ENCODE assay signal across 8 cellular contexts in the genomic region with DNA sequence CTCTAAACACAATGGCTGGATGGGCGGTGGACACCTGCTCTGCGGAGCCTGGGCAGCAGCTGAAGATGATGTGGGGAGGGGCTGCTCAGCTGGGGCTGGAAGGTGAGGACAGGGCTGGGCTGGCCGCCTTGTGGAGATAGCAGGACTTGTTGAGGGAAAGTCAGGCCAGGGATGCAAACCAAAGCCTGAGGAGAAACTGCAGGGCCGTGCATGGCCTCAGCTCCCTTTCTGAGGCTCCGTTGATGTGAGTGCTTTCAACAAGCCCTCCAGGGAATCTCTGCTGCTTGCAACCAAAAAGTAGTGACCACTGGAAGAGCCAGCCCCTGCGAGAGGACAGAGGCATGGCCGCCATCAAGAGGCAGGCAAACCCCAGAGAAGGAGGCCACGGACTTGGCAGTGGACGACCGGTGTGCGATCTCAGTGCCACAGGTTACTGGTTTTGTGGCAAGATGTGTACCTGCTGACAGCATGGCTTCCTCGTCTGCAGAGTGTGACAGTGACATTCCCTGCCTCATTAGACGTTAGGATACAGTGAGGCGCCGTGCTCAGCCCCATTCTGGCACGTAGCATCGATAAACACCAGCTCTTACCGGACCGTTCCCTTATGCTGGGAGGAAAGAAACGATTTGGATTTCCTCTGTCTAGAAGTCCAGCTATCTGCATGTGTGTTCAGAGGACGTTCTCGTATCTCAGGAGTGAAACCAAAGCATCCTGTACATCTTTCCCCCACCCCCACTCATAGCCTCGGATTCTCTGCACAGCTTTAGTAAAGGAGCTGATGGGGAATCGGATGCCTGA. TPM values are rescaled to one million over a fixed set of nuclear protein-coding genes. Genes with fewer than 3 reads are reported as not detected.
DNase-seq lines count a peak whose midpoint lies in the region; ATAC-seq and TF ChIP-seq lines count a peak whose summit lies in the region.

No MANE protein-coding gene starts in this region.

- H3F3A ChIP-seq in neural progenitor cell (ENCODE audit: low read depth): peaks cover 4% of the 10 kb centered on the region

- H3K9me3 Mint-ChIP-seq in CD8-positive, alpha-beta memory T cell: no peaks in the 10 kb centered on the region
- H3K9me3 Mint-ChIP-seq in neural progenitor cell: no peaks in the 10 kb centered on the region

- no peaks in the 10 kb centered on the region for H3K36me3 Mint-ChIP-seq in CD8-positive, alpha-beta memory T cell
- H3K36me3 Mint-ChIP-seq in neural progenitor cell: peaks cover 2% of the 10 kb centered on the region

- no peak for DNase-seq in CD8-positive, alpha-beta memory T cell
- DNase-seq in NCI-H69 (lab: John Stamatoyannopoulos, UW): peak; percentile 71
- no peak for DNase-seq in neural progenitor cell (ENCODE audit: low spot score)
- DNase-seq in amniotic stem cell (lab: John Stamatoyannopoulos, UW): no peak
- no peak for DNase-seq in activated CD4-positive, alpha-beta T cell treated with anti-CD3 and anti-CD28 coated beads for 48 hours

- no peak overlapping the region for H3K27ac ChIP-seq in CD8-positive, alpha-beta memory T cell (ENCODE audit: low read depth, low read length)
- no peak overlapping the region for H3K27ac ChIP-seq in duodenal mucosa (ENCODE audit: low read depth, low read length)
- H3K27ac ChIP-seq in neural progenitor cell: no peak overlapping the region

- H3K4me2 ChIP-seq in neural progenitor cell: peak overlapping the region; percentile 81

- peaks cover 11 to 22% (median 17%) of the 10 kb centered on the region in 3 donors for H3K4me1 Mint-ChIP-seq in CD8-positive, alpha-beta memory T cell
- peaks cover 35% of the 10 kb centered on the region for H3K4me1 Mint-ChIP-seq in neural progenitor cell

- CTCF ChIA-PET in CD8-positive, alpha-beta memory T cell (lab: Charles Lee): interaction anchor here (0.6 to 4.1 kb wide), 29 partner anchors 9 to 743 kb away, joined by 3 to 60 read pairs (median 4); no protein-coding TSS in a partner anchor

- H3K4me1 ChIP-seq in CD8-positive, alpha-beta memory T cell (ENCODE audit: insufficient read depth, low read length): peaks cover 10% of the 10 kb centered on the region
- H3K4me1 ChIP-seq in duodenal mucosa (ENCODE audit: control insufficient read depth in 1 of 2, insufficient read depth in 2 of 2, low read length in 2 of 2) (peaks cover 28 to 29% of the 10 kb centered on the region in 2 donors), neural progenitor cell (peaks cover 4% of the 10 kb centered on the region)

- ATAC-seq in GM19452 (IDR thresholded peaks at IDR 0.05; ENCODE audit: unreplicated experiment): no peak
- no peak for ATAC-seq in GM18502 (IDR thresholded peaks at IDR 0.05; ENCODE audit: poor library complexity, unreplicated experiment)

- no peaks in the 10 kb centered on the region for H3K79me2 ChIP-seq in neural progenitor cell (ENCODE audit: low read depth)

- TF ChIP-seq CTCF in neural progenitor cell (IDR thresholded peaks at IDR 0.05): peak; percentile 4

- H3K27me3 ChIP-seq in CD8-positive, alpha-beta memory T cell (ENCODE audit: insufficient read depth, low read length, poor library complexity, severe bottlenecking): no peaks in the 10 kb centered on the region
- H3K27me3 ChIP-seq in duodenal mucosa (ENCODE audit: control insufficient read depth in 1 of 2, insufficient read depth in 2 of 2, low read length in 2 of 2) (no peaks in the 10 kb centered on the region), neural progenitor cell (peaks cover 18% of the 10 kb centered on the region)

- no peaks in the 10 kb centered on the region for H4K20me1 ChIP-seq in neural progenitor cell (ENCODE audit: low read depth)

- peak overlapping the region in 2 of 8 donors; percentile 29 to 33 for H3K27ac Mint-ChIP-seq in CD8-positive, alpha-beta memory T cell
- peak overlapping the region; percentile 55 for H3K27ac Mint-ChIP-seq in neural progenitor cell

- H3K27me3 Mint-ChIP-seq in CD8-positive, alpha-beta memory T cell: peaks cover 16 to 37% of the 10 kb centered on the region in 2 donors
- peaks cover 5% of the 10 kb centered on the region for H3K27me3 Mint-ChIP-seq in neural progenitor cell (ENCODE audit: insufficient read depth, low read depth)

- peak overlapping the region; percentile 95 for H2AFZ ChIP-seq in neural progenitor cell (replicated peaks)

- peak overlapping the region; percentile 81 for H3K4me3 ChIP-seq in CD8-positive, alpha-beta memory T cell (ENCODE audit: low read length)
- H3K4me3 ChIP-seq in duodenal mucosa (ENCODE audit: low read depth in 1 of 2, low read length in 2 of 2): peak overlapping the region; percentile 85
- H3K4me3 ChIP-seq in neural progenitor cell: peak overlapping the region; percentile 39

- no peaks in the 10 kb centered on the region for H3K9me3 ChIP-seq in CD8-positive, alpha-beta memory T cell (ENCODE audit: low read length)
- H3K9me3 ChIP-seq in duodenal mucosa (ENCODE audit: control insufficient read depth in 1 of 2, low read length in 2 of 2) (no peaks in the 10 kb centered on the region), neural progenitor cell (ENCODE audit: low read depth) (no peaks in the 10 kb centered on the region)

- POLR2A ChIA-PET in CD8-positive, alpha-beta memory T cell (lab: Charles Lee): interaction anchor here (1.1 kb wide), 1 partner anchor 300 kb away, joined by 5 read pairs; no protein-coding TSS in a partner anchor

- H3K36me3 ChIP-seq in CD8-positive, alpha-beta memory T cell (ENCODE audit: insufficient read depth, low read length): no peaks in the 10 kb centered on the region
- no peaks in the 10 kb centered on the region for H3K36me3 ChIP-seq in duodenal mucosa (ENCODE audit: control insufficient read depth in 1 of 2, insufficient read depth in 2 of 2, low read length in 2 of 2)
- no peaks in the 10 kb centered on the region for H3K36me3 ChIP-seq in neural progenitor cell

- H3K9ac ChIP-seq in duodenal mucosa (ENCODE audit: low read depth in 1 of 2, low read length in 2 of 2) (peak overlapping the region; percentile 64 to 79), neural progenitor cell (no peak overlapping the region)

- peak overlapping the region; percentile 52 to 94 (median 85) for H3K4me3 Mint-ChIP-seq in CD8-positive, alpha-beta memory T cell
- peak overlapping the region; percentile 84 for H3K4me3 Mint-ChIP-seq in neural progenitor cell

RNA-seq across cellular contexts. Expression of a gene that starts 37.9 kb away (rescaled TPM):
- total RNA-seq in CD8-positive, alpha-beta memory T cell: 10 to 100 TPM; 26.2 to 27.9 TPM
- polyA plus RNA-seq in CD8-positive, alpha-beta memory T cell: 12.1 TPM
- 23.9 and 31.4 TPM in 2 replicates for total RNA-seq in neural progenitor cell (ENCODE audit: low replicate concordance)

RNA-seq across cellular contexts. Expression of a gene that starts 38.0 kb away (rescaled TPM):
- 1 to 10 TPM; 1.4 to 1.9 TPM for total RNA-seq in CD8-positive, alpha-beta memory T cell
- 0.67 TPM for polyA plus RNA-seq in CD8-positive, alpha-beta memory T cell
- total RNA-seq in neural progenitor cell (ENCODE audit: low replicate concordance): 3.3 and 4.7 TPM in 2 replicates
